In genomic region chr22:37501610-37502341, GRCh38 we compare ENCODE assay signal across 1 cellular context.
TF ChIP-seq lines count a peak whose summit lies in the region.

No MANE protein-coding gene starts in this region.

TF ChIP-seq in K562, 482 proteins besides CTCF, POLR2A, EP300 and RAD21 (continued from another document):
- TF ChIP-seq E4F1 (CRISPR knock-in tag; IDR thresholded peaks at IDR 0.05; ENCODE audit: borderline replicate concordance) (no peak), VEZF1 (CRISPR knock-in tag; IDR thresholded peaks at IDR 0.05) (peak; percentile 12; the same call in 1 of the 2 replicates), ZFP36 (IDR thresholded peaks at IDR 0.05; ENCODE audit: low read depth, low read length, partially characterized antibody) (peak; percentile 53), NFXL1 (CRISPR knock-in tag; IDR thresholded peaks at IDR 0.05) (no peak), HDAC3 (IDR thresholded peaks at IDR 0.05; ENCODE audit: borderline replicate concordance, partially characterized antibody) (no peak)
